Comparison of ENCODE assay signal across 1 cellular context in genomic region chr9:93089481-93089991, GRCh38.
TF ChIP-seq lines count a peak whose summit lies in the region.

No MANE protein-coding gene starts in this region.

TF ChIP-seq in HepG2, 621 proteins besides CTCF, POLR2A, EP300 and RAD21:
- TF ChIP-seq ZNF747 (CRISPR knock-in tag; IDR thresholded peaks at IDR 0.05; ENCODE audit: borderline replicate concordance), result no peak
- no peak for TF ChIP-seq TRAFD1 (CRISPR knock-in tag; IDR thresholded peaks at IDR 0.05; ENCODE audit: borderline replicate concordance)
- TF ChIP-seq REL (CRISPR knock-in tag; conservative IDR thresholded peaks at IDR 0.05), result no peak
- TF ChIP-seq HMGA1 (CRISPR knock-in tag; conservative IDR thresholded peaks at IDR 0.05), result no peak
- no peak for TF ChIP-seq ZNF331 (CRISPR knock-in tag; IDR thresholded peaks at IDR 0.05)
- TF ChIP-seq ZNF670 (CRISPR knock-in tag; IDR thresholded peaks at IDR 0.05; ENCODE audit: borderline replicate concordance), result no peak
- no peak for TF ChIP-seq SOX6 (IDR thresholded peaks at IDR 0.05)
- TF ChIP-seq SOX6 (CRISPR knock-in tag; IDR thresholded peaks at IDR 0.05), result no peak
- no peak for TF ChIP-seq USF2 (IDR thresholded peaks at IDR 0.05; ENCODE audit: low read depth, low read length)
- TF ChIP-seq USF2 (CRISPR knock-in tag; IDR thresholded peaks at IDR 0.05; ENCODE audit: borderline replicate concordance), result no peak
- no peak for TF ChIP-seq TEAD3 (CRISPR knock-in tag; optimal IDR thresholded peaks at IDR 0.05; ENCODE audit: borderline replicate concordance)
- TF ChIP-seq ZUFSP (CRISPR knock-in tag; IDR thresholded peaks at IDR 0.05; ENCODE audit: borderline replicate concordance), result no peak
- no peak for TF ChIP-seq ZNF570 (CRISPR knock-in tag; IDR thresholded peaks at IDR 0.05; ENCODE audit: borderline replicate concordance)
- TF ChIP-seq, protein P1, sequence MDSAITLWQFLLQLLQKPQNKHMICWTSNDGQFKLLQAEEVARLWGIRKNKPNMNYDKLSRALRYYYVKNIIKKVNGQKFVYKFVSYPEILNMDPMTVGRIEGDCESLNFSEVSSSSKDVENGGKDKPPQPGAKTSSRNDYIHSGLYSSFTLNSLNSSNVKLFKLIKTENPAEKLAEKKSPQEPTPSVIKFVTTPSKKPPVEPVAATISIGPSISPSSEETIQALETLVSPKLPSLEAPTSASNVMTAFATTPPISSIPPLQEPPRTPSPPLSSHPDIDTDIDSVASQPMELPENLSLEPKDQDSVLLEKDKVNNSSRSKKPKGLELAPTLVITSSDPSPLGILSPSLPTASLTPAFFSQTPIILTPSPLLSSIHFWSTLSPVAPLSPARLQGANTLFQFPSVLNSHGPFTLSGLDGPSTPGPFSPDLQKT (CRISPR knock-in tag; IDR thresholded peaks at IDR 0.05; ENCODE audit: borderline replicate concordance), result no peak
- no peak for TF ChIP-seq PTBP1 (IDR thresholded peaks at IDR 0.05; ENCODE audit: low read depth, low read length, poor library complexity, severe bottlenecking)
- no peak for TF ChIP-seq ZFP37 (CRISPR knock-in tag; IDR thresholded peaks at IDR 0.05; ENCODE audit: borderline replicate concordance)
- no peak for TF ChIP-seq FOXK1 (CRISPR knock-in tag; IDR thresholded peaks at IDR 0.05; ENCODE audit: borderline replicate concordance, low read depth)
- TF ChIP-seq, protein P2, sequence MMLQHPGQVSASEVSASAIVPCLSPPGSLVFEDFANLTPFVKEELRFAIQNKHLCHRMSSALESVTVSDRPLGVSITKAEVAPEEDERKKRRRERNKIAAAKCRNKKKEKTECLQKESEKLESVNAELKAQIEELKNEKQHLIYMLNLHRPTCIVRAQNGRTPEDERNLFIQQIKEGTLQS (CRISPR knock-in tag; IDR thresholded peaks at IDR 0.05), result no peak
- TF ChIP-seq ZKSCAN1 (IDR thresholded peaks at IDR 0.05; ENCODE audit: low read length), result no peak
- no peak for TF ChIP-seq NR2F6 (IDR thresholded peaks at IDR 0.05)
- TF ChIP-seq NR2F6 (CRISPR knock-in tag; IDR thresholded peaks at IDR 0.05), result no peak
- TF ChIP-seq TAF1 (CRISPR knock-in tag; IDR thresholded peaks at IDR 0.05), result no peak
